In genomic region chr19:1223018-1223855, GRCh38 we compare ENCODE assay signal across 2 cellular contexts.
TF ChIP-seq lines count a peak whose summit lies in the region.

No MANE protein-coding gene starts in this region.

TF ChIP-seq in HCT116, 20 proteins besides CTCF, POLR2A, EP300 and RAD21 (continued from another document):
- TF ChIP-seq, protein P1, sequence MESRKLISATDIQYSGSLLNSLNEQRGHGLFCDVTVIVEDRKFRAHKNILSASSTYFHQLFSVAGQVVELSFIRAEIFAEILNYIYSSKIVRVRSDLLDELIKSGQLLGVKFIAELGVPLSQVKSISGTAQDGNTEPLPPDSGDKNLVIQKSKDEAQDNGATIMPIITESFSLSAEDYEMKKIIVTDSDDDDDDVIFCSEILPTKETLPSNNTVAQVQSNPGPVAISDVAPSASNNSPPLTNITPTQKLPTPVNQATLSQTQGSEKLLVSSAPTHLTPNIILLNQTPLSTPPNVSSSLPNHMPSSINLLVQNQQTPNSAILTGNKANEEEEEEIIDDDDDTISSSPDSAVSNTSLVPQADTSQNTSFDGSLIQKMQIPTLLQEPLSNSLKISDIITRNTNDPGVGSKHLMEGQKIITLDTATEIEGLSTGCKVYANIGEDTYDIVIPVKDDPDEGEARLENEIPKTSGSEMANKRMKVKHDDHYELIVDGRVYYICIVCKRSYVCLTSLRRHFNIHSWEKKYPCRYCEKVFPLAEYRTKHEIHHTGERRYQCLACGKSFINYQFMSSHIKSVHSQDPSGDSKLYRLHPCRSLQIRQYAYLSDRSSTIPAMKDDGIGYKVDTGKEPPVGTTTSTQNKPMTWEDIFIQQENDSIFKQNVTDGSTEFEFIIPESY (IDR thresholded peaks at IDR 0.05; ENCODE audit: extremely low read depth, insufficient replicate concordance, low read length) = no peak
- TF ChIP-seq SIN3A (IDR thresholded peaks at IDR 0.05; ENCODE audit: low read depth) (no peak), YY1 (IDR thresholded peaks at IDR 0.05; ENCODE audit: extremely low read depth, insufficient replicate concordance, low read depth, low read length) (no peak), ELF1 (IDR thresholded peaks at IDR 0.05; ENCODE audit: borderline replicate concordance, low read depth) (no peak), TCF7L2 (IDR thresholded peaks at IDR 0.05; ENCODE audit: borderline replicate concordance, extremely low read depth, insufficient read depth, insufficient read length) (no peak)

TF ChIP-seq in liver, 16 proteins besides CTCF, POLR2A, EP300 and RAD21 (continued from another document):
- TF ChIP-seq, protein P1 (IDR thresholded peaks at IDR 0.05) = no peak
- TF ChIP-seq, protein P2, sequence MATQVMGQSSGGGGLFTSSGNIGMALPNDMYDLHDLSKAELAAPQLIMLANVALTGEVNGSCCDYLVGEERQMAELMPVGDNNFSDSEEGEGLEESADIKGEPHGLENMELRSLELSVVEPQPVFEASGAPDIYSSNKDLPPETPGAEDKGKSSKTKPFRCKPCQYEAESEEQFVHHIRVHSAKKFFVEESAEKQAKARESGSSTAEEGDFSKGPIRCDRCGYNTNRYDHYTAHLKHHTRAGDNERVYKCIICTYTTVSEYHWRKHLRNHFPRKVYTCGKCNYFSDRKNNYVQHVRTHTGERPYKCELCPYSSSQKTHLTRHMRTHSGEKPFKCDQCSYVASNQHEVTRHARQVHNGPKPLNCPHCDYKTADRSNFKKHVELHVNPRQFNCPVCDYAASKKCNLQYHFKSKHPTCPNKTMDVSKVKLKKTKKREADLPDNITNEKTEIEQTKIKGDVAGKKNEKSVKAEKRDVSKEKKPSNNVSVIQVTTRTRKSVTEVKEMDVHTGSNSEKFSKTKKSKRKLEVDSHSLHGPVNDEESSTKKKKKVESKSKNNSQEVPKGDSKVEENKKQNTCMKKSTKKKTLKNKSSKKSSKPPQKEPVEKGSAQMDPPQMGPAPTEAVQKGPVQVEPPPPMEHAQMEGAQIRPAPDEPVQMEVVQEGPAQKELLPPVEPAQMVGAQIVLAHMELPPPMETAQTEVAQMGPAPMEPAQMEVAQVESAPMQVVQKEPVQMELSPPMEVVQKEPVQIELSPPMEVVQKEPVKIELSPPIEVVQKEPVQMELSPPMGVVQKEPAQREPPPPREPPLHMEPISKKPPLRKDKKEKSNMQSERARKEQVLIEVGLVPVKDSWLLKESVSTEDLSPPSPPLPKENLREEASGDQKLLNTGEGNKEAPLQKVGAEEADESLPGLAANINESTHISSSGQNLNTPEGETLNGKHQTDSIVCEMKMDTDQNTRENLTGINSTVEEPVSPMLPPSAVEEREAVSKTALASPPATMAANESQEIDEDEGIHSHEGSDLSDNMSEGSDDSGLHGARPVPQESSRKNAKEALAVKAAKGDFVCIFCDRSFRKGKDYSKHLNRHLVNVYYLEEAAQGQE (IDR thresholded peaks at IDR 0.05) = no peak
- TF ChIP-seq GABPA (IDR thresholded peaks at IDR 0.05 in 1 of 2, conservative IDR thresholded peaks at IDR 0.05 in 1 of 2) = no peak
- TF ChIP-seq FOXA1 (IDR thresholded peaks at IDR 0.05) = no peak
- no peak for TF ChIP-seq YY1 (IDR thresholded peaks at IDR 0.05)
- TF ChIP-seq JUND (IDR thresholded peaks at IDR 0.05) = no peak
- TF ChIP-seq TAF1 (conservative IDR thresholded peaks at IDR 0.05) = no peak
